8 cellular contexts compared by ENCODE assay signal in the genomic region with DNA sequence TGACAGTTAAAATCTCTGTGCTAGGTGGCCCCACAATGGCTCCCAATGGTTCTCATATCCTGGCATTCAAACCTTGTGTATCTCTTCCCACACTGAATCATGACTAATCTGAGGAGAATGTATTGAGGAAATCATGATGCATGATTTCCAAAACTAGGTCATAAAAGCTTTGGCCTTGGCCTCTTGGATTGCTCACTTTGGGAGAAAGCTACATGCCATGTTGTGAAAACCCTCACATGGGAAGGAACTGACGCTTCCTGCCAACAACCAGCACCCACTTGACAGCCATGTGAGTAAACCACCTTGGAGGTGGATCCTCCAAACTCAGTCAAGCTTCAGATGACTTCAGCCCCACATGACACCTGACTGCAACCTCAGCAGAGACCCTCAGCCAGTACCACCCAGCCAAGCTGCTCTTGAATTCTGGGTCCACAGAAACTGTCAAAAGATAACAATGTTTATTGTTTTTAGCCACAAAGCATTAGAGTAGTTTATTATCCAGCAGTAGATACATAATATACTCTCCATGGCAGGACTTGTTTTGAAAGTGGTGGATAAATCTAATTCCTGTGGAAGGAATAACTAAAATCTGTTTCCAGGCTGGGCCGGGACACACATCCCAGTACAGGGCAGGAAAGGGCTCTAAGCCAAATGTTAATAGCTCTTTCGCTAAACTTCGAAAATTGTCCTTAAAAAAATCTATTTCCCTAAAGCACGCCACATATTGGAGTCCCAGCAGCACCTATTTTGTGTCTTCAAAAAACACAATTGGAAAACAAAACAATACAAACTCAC. TPM values are rescaled to one million over a fixed set of nuclear protein-coding genes. Genes with fewer than 3 reads are reported as not detected.
DNase-seq lines count a peak whose midpoint lies in the region; ATAC-seq and TF ChIP-seq lines count a peak whose summit lies in the region.

No MANE protein-coding gene starts in this region.

- DNase-seq in left ventricle myocardium inferior (no peak), Right ventricle myocardium inferior (ENCODE audit: missing footprints) (no peak), astrocyte of the cerebellum (ENCODE audit: low read depth) (peak; percentile 66), left colon (no peak), ureter (ENCODE audit: low spot score) (peak; percentile 47), amygdala (lab: John Stamatoyannopoulos, UW) (no peak), NCI-H2171 treated with DMSO at 0.1 percent for 48 hours (lab: John Stamatoyannopoulos, UW) (no peak)

- H3K4me3 ChIP-seq in left ventricle myocardium inferior (peak overlapping the region; percentile 81), astrocyte of the cerebellum (ENCODE audit: low read depth, low read length) (no peak overlapping the region)

- H3K4me1 ChIP-seq in left ventricle myocardium inferior = peaks cover 27% of the 10 kb centered on the region

- no peak for ATAC-seq in Right ventricle myocardium inferior
- ATAC-seq in left colon = peak; percentile 9
- no peak for ATAC-seq in GM21360 (IDR thresholded peaks at IDR 0.05; ENCODE audit: unreplicated experiment)

- no peaks in the 10 kb centered on the region for H3K27me3 ChIP-seq in left ventricle myocardium inferior (ENCODE audit: low read depth)

- in situ Hi-C loops in astrocyte of the cerebellum (cut with HindIII; ENCODE audit: low sequenced_read_pairs) = no loop called here

- no peaks in the 10 kb centered on the region for H3K9me3 ChIP-seq in left ventricle myocardium inferior (replicated peaks)

- intact Hi-C loops in left ventricle myocardium inferior (cut with micrococcal nuclease) (no loop called here), Right ventricle myocardium inferior (cut with DNase I) (loop anchor here (2.0 kb wide), 2 partner anchors 20 to 28 kb away; a partner anchor contains a TSS), left colon (cut with DNase I, micrococcal nuclease) (no loop called here)

- H3K36me3 ChIP-seq in left ventricle myocardium inferior = peaks cover 6% of the 10 kb centered on the region

- TF ChIP-seq CTCF in left ventricle myocardium inferior (IDR thresholded peaks at IDR 0.05; ENCODE audit: borderline replicate concordance) (no peak), astrocyte of the cerebellum (IDR thresholded peaks at IDR 0.05; ENCODE audit: low read depth, low read length, missing control alignments) (no peak)

- peak overlapping the region; percentile 84 for H3K27ac ChIP-seq in left ventricle myocardium inferior (replicated peaks)

RNA-seq across cellular contexts. Expression of a gene that starts 1.0 kb away (rescaled TPM):
- total RNA-seq in left ventricle myocardium inferior (2.3 TPM), Right ventricle myocardium inferior (1.6 TPM), left colon (1 to 10 TPM; 4.1 to 5.0 TPM), ureter (5.4 TPM)

RNA-seq across cellular contexts. Expression of a gene that starts 19.9 kb away (rescaled TPM):
- 10.2 TPM for total RNA-seq in left ventricle myocardium inferior
- 10.5 TPM for total RNA-seq in Right ventricle myocardium inferior
- total RNA-seq in left colon = 10 to 100 TPM; 14.3 to 14.8 TPM
- 28.0 TPM for total RNA-seq in ureter

RNA-seq across cellular contexts. Expression of a gene that starts 27.9 kb away (rescaled TPM):
- total RNA-seq in left ventricle myocardium inferior = 3.6 TPM
- total RNA-seq in Right ventricle myocardium inferior = 3.9 TPM
- 10 to 100 TPM in 1 of 2 donors, 1 to 10 TPM in 1; 6.5 to 11.7 TPM for total RNA-seq in left colon
- 10.6 TPM for total RNA-seq in ureter

RNA-seq across cellular contexts. Expression of a gene that starts 47.7 kb away (rescaled TPM):
- total RNA-seq in left ventricle myocardium inferior (901 TPM), Right ventricle myocardium inferior (1,077 TPM), left colon (1,000 to 10,000 TPM; 1,376 to 1,424 TPM), ureter (2,169 TPM)

Comparison
In these comparisons a context has a peak if more than half of its experiments do, and no peak if none do; other contexts are left out.
1. DNase-seq: peak in astrocyte of the cerebellum (single experiment) and ureter (single experiment); none in left ventricle myocardium inferior (single experiment), Right ventricle myocardium inferior (single experiment), left colon (0 of 2), amygdala (0 of 56) and NCI-H2171 treated with DMSO at 0.1 percent for 48 hours (single experiment).